23 cellular contexts compared by ENCODE assay signal in genomic region chr4:8908206-8908893, GRCh38. TPM values are rescaled to one million over a fixed set of nuclear protein-coding genes. Genes with fewer than 3 reads are reported as not detected.
DNase-seq lines count a peak whose midpoint lies in the region; ATAC-seq and TF ChIP-seq lines count a peak whose summit lies in the region.
"Had no signal": no experiment of that assay in that cellular context is flagged by ENCODE, and none has a peak within 500 bp of the region (broad histone marks: within the 10 kb centered on the region; RNA-seq: fewer than 3 reads in every experiment).

No MANE protein-coding gene starts in this region.

- WGBS in neuronal stem cell (ENCODE audit: extremely low coverage in 2 of 2, insufficient read length in 2 of 2, insufficient replicate concordance in 1 of 2), 2 donors: no CpG with 5 or more reads among the region's 34 CpGs
- 72 to 83% methylated on average over 21 to 33 of the region's 34 CpGs for WGBS in upper lobe of left lung, 2 donors

- no peaks in the 10 kb centered on the region for H3K4me1 ChIP-seq in neuronal stem cell (ENCODE audit: control insufficient read depth in 2 of 2, insufficient read depth in 1 of 2, low read depth in 1 of 2, low read length in 2 of 2)
- peaks cover 0 to 2% (median 0%) of the 10 kb centered on the region in 4 donors for H3K4me1 ChIP-seq in upper lobe of left lung
- H3K4me1 ChIP-seq: adrenal gland had no signal

- no peaks in the 10 kb centered on the region for H3K4me1 Mint-ChIP-seq in activated naive CD4-positive, alpha-beta T cell treated with anti-CD3 and anti-CD28 coated beads, Interleukin-2, amount 10 ng/mL, durations not matched to agents 7 days and 5 days
- no peaks in the 10 kb centered on the region for H3K4me1 Mint-ChIP-seq in activated CD4-positive, alpha-beta memory T cell treated with anti-CD3 and anti-CD28 coated beads for 36 hours (ENCODE audit: low read depth)

- H4K8ac ChIP-seq in neuronal stem cell (ENCODE audit: low read depth, low read length): no peak overlapping the region

- H3K27ac Mint-ChIP-seq in activated naive CD4-positive, alpha-beta T cell treated with anti-CD3 and anti-CD28 coated beads, Interleukin-2, amount 10 ng/mL, durations not matched to agents 7 days and 5 days: no peak overlapping the region
- H3K27ac Mint-ChIP-seq in activated CD4-positive, alpha-beta memory T cell treated with anti-CD3 and anti-CD28 coated beads for 36 hours: no peak overlapping the region
- H3K27ac Mint-ChIP-seq: activated T-helper 1 cell treated with anti-CD3 and anti-CD28 coated beads, Interleukin-12 subunit alpha, Interleukin-12 subunit beta, Interleukin-2, Interleukin-4 antibody, amounts not matched to agents 30 ng/mL and 10 ng/mL and 1 ng/mL, durations not matched to agents 14 hours and 24 hours and 36 hours; CD4-positive, alpha-beta T cell had no signal

- H3K14ac ChIP-seq in neuronal stem cell (ENCODE audit: low read length): no peak overlapping the region

- H3K18ac ChIP-seq in neuronal stem cell (ENCODE audit: low read length): peak overlapping the region; percentile 74

- peak; percentile 10 for DNase-seq in activated naive CD4-positive, alpha-beta T cell treated with anti-CD3 and anti-CD28 coated beads, Interleukin-2, amount 10 ng/mL, durations not matched to agents 7 days and 5 days
- no peak for DNase-seq in activated naive CD4-positive, alpha-beta T cell treated with Interleukin-2 at 50 U/mL for 16 hours
- DNase-seq in coronary artery (ENCODE audit: low spot score) (peak; percentile 67), neuronal stem cell (ENCODE audit: low spot score) (no peak), upper lobe of left lung (peak; percentile 14 to 73), superior temporal gyrus (ENCODE audit: extremely low spot score) (no peak)
- DNase-seq in activated CD4-positive, alpha-beta memory T cell treated with anti-CD3 and anti-CD28 coated beads for 36 hours: no peak
- DNase-seq: activated CD4-positive, alpha-beta T cell treated with anti-CD3 and anti-CD28 coated beads, Interleukin-2, amount 50 U/mL, for 4 hours; DMS153; NCI-H1436; NCI-H2171; NCI-H69; SIG-M5; stimulated activated naive CD8-positive, alpha-beta T cell treated with anti-CD3 and anti-CD28 coated beads, Interleukin-15, Interleukin-2, amounts not matched to agents 100 U/mL and 50 U/mL, for 24 hours had no signal

- intact Hi-C loops in activated CD4-positive, alpha-beta memory T cell treated with anti-CD3 and anti-CD28 coated beads for 36 hours (cut with micrococcal nuclease): no loop called here

- H3K79me1 ChIP-seq in neuronal stem cell (ENCODE audit: low read depth, low read length): no peaks in the 10 kb centered on the region

- H2BK120ac ChIP-seq in neuronal stem cell (ENCODE audit: low read depth, low read length): no peak overlapping the region

- ATAC-seq in upper lobe of left lung (ENCODE audit: low FRiP score in 2 of 2) (no peak), GM19035 (IDR thresholded peaks at IDR 0.05; ENCODE audit: unreplicated experiment) (no peak)
- ATAC-seq: esophagus mucosa; stimulated activated naive CD8-positive, alpha-beta T cell treated with anti-CD3 and anti-CD28 coated beads, Interleukin-15, Interleukin-2, amounts not matched to agents 100 U/mL and 50 U/mL, for 24 hours had no signal

- no peak for TF ChIP-seq POLR2A in upper lobe of left lung (IDR thresholded peaks at IDR 0.05)

- H2AK5ac ChIP-seq in neuronal stem cell (ENCODE audit: low read depth, low read length): no peak overlapping the region

- no peak overlapping the region for H2BK5ac ChIP-seq in neuronal stem cell (ENCODE audit: low read length)

- H3K23ac ChIP-seq in neuronal stem cell (ENCODE audit: low read depth, low read length, poor library complexity): no peak overlapping the region

- H3K36me3 ChIP-seq in neuronal stem cell (replicated peaks in 1 of 2; ENCODE audit: control insufficient read depth in 2 of 2, insufficient read depth in 2 of 2, low read length in 2 of 2) (no peaks in the 10 kb centered on the region), upper lobe of left lung (no peaks in the 10 kb centered on the region)
- H3K36me3 ChIP-seq: adrenal gland, neutrophil had no signal

- no peak overlapping the region for H4K91ac ChIP-seq in neuronal stem cell (ENCODE audit: low read depth, low read length, poor library complexity)

- H3K9ac ChIP-seq in neuronal stem cell (ENCODE audit: low read depth, low read length, poor library complexity): peak overlapping the region; percentile 30

- H3K27me3 ChIP-seq in neuronal stem cell (ENCODE audit: control insufficient read depth in 3 of 3, insufficient read depth in 3 of 3, low read depth in 1 of 3, low read length in 3 of 3): peaks cover 0 to 34% (median 0%) of the 10 kb centered on the region in 3 experiments
- no peaks in the 10 kb centered on the region for H3K27me3 ChIP-seq in upper lobe of left lung
- H3K27me3 ChIP-seq: adrenal gland, neutrophil had no signal

- H3K27ac ChIP-seq in coronary artery (no peak overlapping the region), neuronal stem cell (replicated peaks; ENCODE audit: low read length) (no peak overlapping the region), upper lobe of left lung (no peak overlapping the region)
- H3K27ac ChIP-seq: adrenal gland, neutrophil had no signal

- no peak overlapping the region for H3K4me2 ChIP-seq in neuronal stem cell (ENCODE audit: insufficient read depth, low read length, poor library complexity, severe bottlenecking)

- H2BK15ac ChIP-seq in neuronal stem cell (ENCODE audit: low read length): no peak overlapping the region

- CTCF ChIA-PET in activated naive CD4-positive, alpha-beta T cell treated with anti-CD3 and anti-CD28 coated beads, Interleukin-2, amount 10 ng/mL, durations not matched to agents 7 days and 5 days (lab: Charles Lee): interaction anchor here (2.6 kb wide), 1 partner anchor 9 kb away, joined by 10 read pairs; no protein-coding TSS in a partner anchor
- CTCF ChIA-PET in activated CD4-positive, alpha-beta memory T cell treated with anti-CD3 and anti-CD28 coated beads for 36 hours (lab: Charles Lee): no interaction called here

- no peaks in the 10 kb centered on the region for H3K9me3 ChIP-seq in neuronal stem cell (replicated peaks in 1 of 2; ENCODE audit: control insufficient read depth in 2 of 2, insufficient read depth in 1 of 2, low read depth in 1 of 2, low read length in 2 of 2)
- H3K9me3 ChIP-seq in upper lobe of left lung: no peaks in the 10 kb centered on the region
- H3K9me3 ChIP-seq: adrenal gland, neutrophil had no signal

- no peak overlapping the region for H2AFZ ChIP-seq in neuronal stem cell (ENCODE audit: low read length)

- H3K4me3 ChIP-seq in coronary artery (no peak overlapping the region), neuronal stem cell (ENCODE audit: low read length in 2 of 2) (no peak overlapping the region), upper lobe of left lung (no peak overlapping the region)
- H3K4me3 ChIP-seq: adrenal gland had no signal

- no peak overlapping the region for H3K4ac ChIP-seq in neuronal stem cell (ENCODE audit: low read length)

- no peak for TF ChIP-seq CTCF in coronary artery (IDR thresholded peaks at IDR 0.05)
- TF ChIP-seq CTCF in upper lobe of left lung (IDR thresholded peaks at IDR 0.05): no peak

- H2BK12ac ChIP-seq in neuronal stem cell (ENCODE audit: low read length): peak overlapping the region; percentile 50

- POLR2A ChIA-PET in activated CD4-positive, alpha-beta memory T cell treated with anti-CD3 and anti-CD28 coated beads for 36 hours (lab: Charles Lee): no interaction called here

- H3K27me3 Mint-ChIP-seq in activated naive CD4-positive, alpha-beta T cell treated with anti-CD3 and anti-CD28 coated beads, Interleukin-2, amount 10 ng/mL, durations not matched to agents 7 days and 5 days: no peaks in the 10 kb centered on the region
- no peaks in the 10 kb centered on the region for H3K27me3 Mint-ChIP-seq in activated CD4-positive, alpha-beta memory T cell treated with anti-CD3 and anti-CD28 coated beads for 36 hours

- no peaks in the 10 kb centered on the region for H3K9me3 Mint-ChIP-seq in activated naive CD4-positive, alpha-beta T cell treated with anti-CD3 and anti-CD28 coated beads, Interleukin-2, amount 10 ng/mL, durations not matched to agents 7 days and 5 days
- H3K9me3 Mint-ChIP-seq in activated CD4-positive, alpha-beta memory T cell treated with anti-CD3 and anti-CD28 coated beads for 36 hours: no peaks in the 10 kb centered on the region
- H3K9me3 Mint-ChIP-seq: activated T-helper 1 cell treated with anti-CD3 and anti-CD28 coated beads, Interleukin-12 subunit alpha, Interleukin-12 subunit beta, Interleukin-2, Interleukin-4 antibody, amounts not matched to agents 30 ng/mL and 10 ng/mL and 1 ng/mL, durations not matched to agents 14 hours and 24 hours and 36 hours; CD4-positive, alpha-beta T cell had no signal

- no peak for TF ChIP-seq EP300 in upper lobe of left lung (IDR thresholded peaks at IDR 0.05)

- no peaks in the 10 kb centered on the region for H3K36me3 Mint-ChIP-seq in activated naive CD4-positive, alpha-beta T cell treated with anti-CD3 and anti-CD28 coated beads, Interleukin-2, amount 10 ng/mL, durations not matched to agents 7 days and 5 days
- no peaks in the 10 kb centered on the region for H3K36me3 Mint-ChIP-seq in activated CD4-positive, alpha-beta memory T cell treated with anti-CD3 and anti-CD28 coated beads for 36 hours

- no peak overlapping the region for H3K4me3 Mint-ChIP-seq in activated naive CD4-positive, alpha-beta T cell treated with anti-CD3 and anti-CD28 coated beads, Interleukin-2, amount 10 ng/mL, durations not matched to agents 7 days and 5 days
- no peak overlapping the region for H3K4me3 Mint-ChIP-seq in activated CD4-positive, alpha-beta memory T cell treated with anti-CD3 and anti-CD28 coated beads for 36 hours
- H3K4me3 Mint-ChIP-seq: activated T-helper 1 cell treated with anti-CD3 and anti-CD28 coated beads, Interleukin-12 subunit alpha, Interleukin-12 subunit beta, Interleukin-2, Interleukin-4 antibody, amounts not matched to agents 30 ng/mL and 10 ng/mL and 1 ng/mL, durations not matched to agents 14 hours and 24 hours and 36 hours; CD4-positive, alpha-beta T cell had no signal

RNA-seq across cellular contexts. Expression of gene HMX1, which starts 36.7 kb away (rescaled TPM):
- polyA plus RNA-seq in neuronal stem cell (2013, experiment 1 of 2): 0.04 TPM
- 0.07 TPM for polyA plus RNA-seq in neuronal stem cell (2013, experiment 2 of 2)
- not detected for total RNA-seq in upper lobe of left lung
- total RNA-seq in activated CD4-positive, alpha-beta memory T cell treated with anti-CD3 and anti-CD28 coated beads for 36 hours: not detected
- total RNA-seq: activated T-helper 1 cell treated with anti-CD3 and anti-CD28 coated beads, Interleukin-12 subunit alpha, Interleukin-12 subunit beta, Interleukin-2, Interleukin-4 antibody, amounts not matched to agents 30 ng/mL and 10 ng/mL and 1 ng/mL, durations not matched to agents 14 hours and 24 hours and 36 hours; adrenal gland; CD4-positive, alpha-beta T cell; esophagus mucosa; M059J; mucosa of gallbladder; T-helper 1 cell treated with Interleukin-12 subunit alpha and Interleukin-12 subunit beta and Interleukin-4 antibody, amounts not matched to agents 30 ng/mL and 1 ng/mL, for 36 hours had no signal
- polyA plus RNA-seq: adrenal gland had no signal

Comparison
In these comparisons a context has a peak if more than half of its experiments do, and no peak if none do; other contexts are left out.
1. DNase-seq: peak in activated naive CD4-positive, alpha-beta T cell treated with anti-CD3 and anti-CD28 coated beads, Interleukin-2, amount 10 ng/mL, durations not matched to agents 7 days and 5 days (single experiment), coronary artery (single experiment) and upper lobe of left lung (2 of 2); none in activated naive CD4-positive, alpha-beta T cell treated with Interleukin-2 at 50 U/mL for 16 hours (single experiment), neuronal stem cell (single experiment), activated CD4-positive, alpha-beta memory T cell treated with anti-CD3 and anti-CD28 coated beads for 36 hours (single experiment) and superior temporal gyrus (single experiment).